ENCODE assay signal across 16 cellular contexts in the genomic region with DNA sequence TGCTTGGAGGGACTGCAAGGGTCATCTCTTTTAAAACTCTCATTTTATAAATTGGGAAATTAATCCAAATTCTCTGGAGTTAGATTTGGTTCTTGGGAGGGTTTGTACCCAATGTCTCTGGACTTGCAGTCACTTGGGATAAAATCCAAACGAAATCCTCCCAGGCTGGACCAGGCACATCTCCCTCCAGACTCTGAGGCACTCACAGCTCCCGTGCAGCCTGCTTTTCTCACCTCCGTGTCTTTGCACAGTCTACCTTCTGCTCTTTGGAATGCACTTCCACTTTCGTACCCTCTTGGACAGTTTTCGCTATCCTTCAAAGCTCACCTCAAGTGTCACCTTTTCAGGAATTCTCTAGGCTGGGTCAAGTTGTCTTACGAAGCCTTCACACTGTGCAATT.
A peak's percentile ranks its signal among the peaks of the same experiment; 100 is the strongest.
DNase-seq lines count a peak whose midpoint lies in the region; TF ChIP-seq lines count a peak whose summit lies in the region.
"Had no signal": no experiment of that assay in that cellular context is flagged by ENCODE, and none has a peak within 500 bp of the region (broad histone marks: within the 10 kb centered on the region; RNA-seq: fewer than 3 reads in every experiment).

No MANE protein-coding gene starts in this region.

- H3K36me3 ChIP-seq in BE2C: no peaks in the 10 kb centered on the region
- no peaks in the 10 kb centered on the region for H3K36me3 ChIP-seq in HUES6 (ENCODE audit: control insufficient read depth, insufficient read depth, low read length)
- no peaks in the 10 kb centered on the region for H3K36me3 ChIP-seq in endodermal cell (ENCODE audit: control insufficient read depth, insufficient read depth, low read length)

- H3K36me3 Mint-ChIP-seq in endodermal cell (ENCODE audit: low read depth) (no peaks in the 10 kb centered on the region), mesothelial cell of epicardium (no peaks in the 10 kb centered on the region)
- H3K36me3 Mint-ChIP-seq in activated T-helper 1 cell treated with anti-CD3 and anti-CD28 coated beads, Interleukin-12 subunit alpha, Interleukin-12 subunit beta, Interleukin-2, Interleukin-4 antibody, amounts not matched to agents 30 ng/mL and 10 ng/mL and 1 ng/mL, durations not matched to agents 14 hours and 24 hours and 36 hours (ENCODE audit: low read depth): no peaks in the 10 kb centered on the region

- no peak overlapping the region for H3K4me3 ChIP-seq in BE2C (ENCODE audit: low read depth, low read length)
- H3K4me3 ChIP-seq in HUES6 (ENCODE audit: low read depth, low read length): no peak overlapping the region
- peak overlapping the region; percentile 81 for H3K4me3 ChIP-seq in endodermal cell (ENCODE audit: low read length)
- H3K4me3 ChIP-seq: SK-N-MC had no signal

- H3K27ac Mint-ChIP-seq in endodermal cell: peak overlapping the region; percentile 89
- peak overlapping the region; percentile 96 for H3K27ac Mint-ChIP-seq in mesothelial cell of epicardium
- H3K27ac Mint-ChIP-seq in activated T-helper 1 cell treated with anti-CD3 and anti-CD28 coated beads, Interleukin-12 subunit alpha, Interleukin-12 subunit beta, Interleukin-2, Interleukin-4 antibody, amounts not matched to agents 30 ng/mL and 10 ng/mL and 1 ng/mL, durations not matched to agents 14 hours and 24 hours and 36 hours: no peak overlapping the region

- DNase-seq in BE2C (peak; percentile 100), endodermal cell (no peak), mesothelial cell of epicardium (ENCODE audit: low spot score in 2 of 2, unreplicated experiment in 2 of 2) (no peak), NCI-H1694 (lab: John Stamatoyannopoulos, UW) (no peak), NCI-H226 (no peak)
- DNase-seq in activated T-helper 1 cell treated with anti-CD3 and anti-CD28 coated beads, Interleukin-12 subunit alpha, Interleukin-12 subunit beta, Interleukin-2, Interleukin-4 antibody, amounts not matched to agents 30 ng/mL and 10 ng/mL and 1 ng/mL, durations not matched to agents 14 hours and 24 hours and 36 hours (ENCODE audit: low spot score): no peak
- no peak for DNase-seq in stimulated activated CD4-positive, alpha-beta T cell treated with anti-CD3 and anti-CD28 coated beads, Interleukin-4, amount 100 ng/mL, for 24 hours
- DNase-seq: 8988T, DMS53, EL, IMR-90, NCI-H187 treated with DMSO at 0.1 percent for 48 hours, NCI-H774, SHP77 had no signal

- H3K4me3 Mint-ChIP-seq in endodermal cell (no peak overlapping the region), mesothelial cell of epicardium (no peak overlapping the region)
- no peak overlapping the region for H3K4me3 Mint-ChIP-seq in activated T-helper 1 cell treated with anti-CD3 and anti-CD28 coated beads, Interleukin-12 subunit alpha, Interleukin-12 subunit beta, Interleukin-2, Interleukin-4 antibody, amounts not matched to agents 30 ng/mL and 10 ng/mL and 1 ng/mL, durations not matched to agents 14 hours and 24 hours and 36 hours

- WGBS in endodermal cell (ENCODE audit: insufficient coverage in 1 of 2, insufficient read length in 1 of 2), 2 experiments: 75 to 77% methylated on average over 6 of the region's 6 CpGs

- TF ChIP-seq CTCF in BE2C (IDR thresholded peaks at IDR 0.05; ENCODE audit: low read depth, low read length) (no peak), endodermal cell (conservative IDR thresholded peaks at IDR 0.05) (no peak), mesothelial cell of epicardium (IDR thresholded peaks at IDR 0.05; ENCODE audit: unreplicated experiment) (no peak)

- intact Hi-C loops in activated T-helper 1 cell treated with anti-CD3 and anti-CD28 coated beads, Interleukin-12 subunit alpha, Interleukin-12 subunit beta, Interleukin-2, Interleukin-4 antibody, amounts not matched to agents 30 ng/mL and 10 ng/mL and 1 ng/mL, durations not matched to agents 14 hours and 24 hours and 36 hours (cut with micrococcal nuclease): no loop called here

- H3K4me1 Mint-ChIP-seq in endodermal cell (peaks cover 53% of the 10 kb centered on the region), mesothelial cell of epicardium (peaks cover 32% of the 10 kb centered on the region)
- no peaks in the 10 kb centered on the region for H3K4me1 Mint-ChIP-seq in activated T-helper 1 cell treated with anti-CD3 and anti-CD28 coated beads, Interleukin-12 subunit alpha, Interleukin-12 subunit beta, Interleukin-2, Interleukin-4 antibody, amounts not matched to agents 30 ng/mL and 10 ng/mL and 1 ng/mL, durations not matched to agents 14 hours and 24 hours and 36 hours (ENCODE audit: low read depth)

- no peaks in the 10 kb centered on the region for H3K27me3 Mint-ChIP-seq in endodermal cell (ENCODE audit: insufficient read depth)
- no peaks in the 10 kb centered on the region for H3K27me3 Mint-ChIP-seq in mesothelial cell of epicardium (ENCODE audit: low read depth)
- H3K27me3 Mint-ChIP-seq in activated T-helper 1 cell treated with anti-CD3 and anti-CD28 coated beads, Interleukin-12 subunit alpha, Interleukin-12 subunit beta, Interleukin-2, Interleukin-4 antibody, amounts not matched to agents 30 ng/mL and 10 ng/mL and 1 ng/mL, durations not matched to agents 14 hours and 24 hours and 36 hours (ENCODE audit: insufficient read depth): no peaks in the 10 kb centered on the region

- H3K9me3 ChIP-seq in BE2C (peaks cover 8% of the 10 kb centered on the region), HUES6 (ENCODE audit: control insufficient read depth, insufficient read depth, low read depth, low read length) (no peaks in the 10 kb centered on the region), endodermal cell (ENCODE audit: control insufficient read depth, low read length) (no peaks in the 10 kb centered on the region)

- peak overlapping the region; percentile 89 for H3K9ac ChIP-seq in HUES6 (ENCODE audit: low read length)
- H3K9ac ChIP-seq in endodermal cell (ENCODE audit: extremely low read depth, low read length, poor library complexity, severe bottlenecking): peak overlapping the region; percentile 77

- H3K27ac ChIP-seq in HUES6 (ENCODE audit: low read depth, low read length) (peak overlapping the region; percentile 82), endodermal cell (ENCODE audit: low read depth, low read length) (no peak overlapping the region)
- H3K27ac ChIP-seq: SK-N-MC had no signal

- H3K9me3 Mint-ChIP-seq in endodermal cell (no peaks in the 10 kb centered on the region), mesothelial cell of epicardium (no peaks in the 10 kb centered on the region)
- H3K9me3 Mint-ChIP-seq in activated T-helper 1 cell treated with anti-CD3 and anti-CD28 coated beads, Interleukin-12 subunit alpha, Interleukin-12 subunit beta, Interleukin-2, Interleukin-4 antibody, amounts not matched to agents 30 ng/mL and 10 ng/mL and 1 ng/mL, durations not matched to agents 14 hours and 24 hours and 36 hours: no peaks in the 10 kb centered on the region

- H3K27me3 ChIP-seq in BE2C (no peaks in the 10 kb centered on the region), HUES6 (ENCODE audit: control insufficient read depth, insufficient read depth, low read length) (no peaks in the 10 kb centered on the region), endodermal cell (ENCODE audit: control insufficient read depth, insufficient read depth, low read length, poor library complexity, severe bottlenecking) (no peaks in the 10 kb centered on the region)

- H3K4me1 ChIP-seq in BE2C: peaks cover 31% of the 10 kb centered on the region
- peaks cover 55% of the 10 kb centered on the region for H3K4me1 ChIP-seq in HUES6 (ENCODE audit: control insufficient read depth, insufficient read depth, low read length)
- peaks cover 22% of the 10 kb centered on the region for H3K4me1 ChIP-seq in endodermal cell (ENCODE audit: control insufficient read depth, insufficient read depth, low read length)
